ENCODE assay signal across 22 cellular contexts in the genomic region with DNA sequence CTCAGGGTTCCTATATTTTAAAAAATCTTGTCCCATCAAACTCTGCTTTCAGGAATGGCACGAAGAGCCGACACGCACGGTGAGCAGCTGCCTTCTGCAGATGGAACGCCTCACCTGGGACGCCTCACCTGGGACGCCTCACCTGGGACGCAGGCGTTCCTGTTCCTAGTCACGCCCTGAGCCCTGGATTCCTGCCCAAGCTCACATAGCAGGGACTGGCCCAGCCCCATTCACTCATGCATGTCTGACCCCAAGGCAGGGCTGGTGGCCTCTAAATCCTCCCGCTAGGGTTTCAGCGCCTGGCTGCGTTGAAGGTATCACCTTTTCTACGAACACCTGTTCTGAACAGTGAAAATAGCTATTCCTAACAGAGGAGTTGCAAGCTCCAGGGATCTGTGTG. TPM values are rescaled to one million over a fixed set of nuclear protein-coding genes. Genes with fewer than 3 reads are reported as not detected.
A peak's percentile ranks its signal among the peaks of the same experiment; 100 is the strongest.
DNase-seq lines count a peak whose midpoint lies in the region; ATAC-seq, FAIRE-seq and TF ChIP-seq lines count a peak whose summit lies in the region.
"Had no signal": no experiment of that assay in that cellular context is flagged by ENCODE, and none has a peak within 500 bp of the region (broad histone marks: within the 10 kb centered on the region; RNA-seq: fewer than 3 reads in every experiment).

No MANE protein-coding gene starts in this region.

- no peaks in the 10 kb centered on the region for H4K20me1 ChIP-seq in keratinocyte (ENCODE audit: control insufficient read depth, extremely low read depth, insufficient read depth, low read length)

- H3K9me1 ChIP-seq in keratinocyte (ENCODE audit: control insufficient read depth, extremely low read depth, insufficient read depth, low read length) = no peaks in the 10 kb centered on the region

- no TSS peak for BruUV-seq in Caco-2 (replicated peaks; lab: Mats Ljungman, UMichigan)

- no peak overlapping the region for H3K9ac ChIP-seq in keratinocyte (ENCODE audit: control insufficient read depth, extremely low read depth, insufficient read depth, low read length)

- no peaks in the 10 kb centered on the region for H3K27me3 Mint-ChIP-seq in Caco-2 (ENCODE audit: insufficient read depth, unreplicated experiment)
- H3K27me3 Mint-ChIP-seq: activated naive CD4-positive, alpha-beta T cell treated with anti-CD3 and anti-CD28 coated beads, Interleukin-2, amount 50 U/mL, for 24 hours; CD4-positive, alpha-beta T cell; effector memory CD8-positive, alpha-beta T cell had no signal

- CTCF ChIA-PET in Caco-2 (lab: Charles Lee) = no interaction called here

- peak overlapping the region; percentile 50 for H3K4me3 Mint-ChIP-seq in Caco-2 (ENCODE audit: unreplicated experiment)
- H3K4me3 Mint-ChIP-seq: activated naive CD4-positive, alpha-beta T cell treated with anti-CD3 and anti-CD28 coated beads, Interleukin-2, amount 50 U/mL, for 24 hours; CD4-positive, alpha-beta T cell; effector memory CD8-positive, alpha-beta T cell had no signal

- no peak for TF ChIP-seq EP300 in sigmoid colon (IDR thresholded peaks at IDR 0.05)

- TF ChIP-seq POLR2A in sigmoid colon (IDR thresholded peaks at IDR 0.05) = no peak

- H3K4me1 ChIP-seq in Caco-2 (no peaks in the 10 kb centered on the region), keratinocyte (ENCODE audit: control insufficient read depth, extremely low read depth, insufficient read depth, low read length) (peaks cover 7% of the 10 kb centered on the region), sigmoid colon (no peaks in the 10 kb centered on the region)
- H3K4me1 ChIP-seq: lower lobe of right lung had no signal

- WGBS in sigmoid colon, 2 donors = 22 to 74% methylated on average over 14 of the region's 14 CpGs

- ATAC-seq in HG03354 (IDR thresholded peaks at IDR 0.05; ENCODE audit: poor library complexity, severe bottlenecking, unreplicated experiment) = no peak
- ATAC-seq in GM21723 (IDR thresholded peaks at IDR 0.05; ENCODE audit: unreplicated experiment) = no peak
- no peak for ATAC-seq in left cardiac atrium
- ATAC-seq: effector memory CD8-positive, alpha-beta T cell; lower lobe of right lung; right cardiac atrium had no signal

- H3K9me3 Mint-ChIP-seq in Caco-2 (ENCODE audit: unreplicated experiment) = peaks cover 29% of the 10 kb centered on the region
- H3K9me3 Mint-ChIP-seq: activated naive CD4-positive, alpha-beta T cell treated with anti-CD3 and anti-CD28 coated beads, Interleukin-2, amount 50 U/mL, for 24 hours had no signal

- H3K27me3 ChIP-seq in Caco-2 (replicated peaks; ENCODE audit: control insufficient read depth, insufficient read depth, low read length) (no peaks in the 10 kb centered on the region), keratinocyte (ENCODE audit: control insufficient read depth, extremely low read depth, insufficient read depth, low read length) (no peaks in the 10 kb centered on the region), sigmoid colon (no peaks in the 10 kb centered on the region)
- H3K27me3 ChIP-seq: MG63 had no signal

- FAIRE-seq in keratinocyte (lab: Jason Lieb, UNC) = peak; percentile 20
- FAIRE-seq: H1 had no signal

- H3K4me2 ChIP-seq in keratinocyte (ENCODE audit: control insufficient read depth, extremely low read depth, insufficient read depth, low read depth, low read length) = peak overlapping the region; percentile 70

- intact Hi-C loops in Caco-2 (cut with micrococcal nuclease; ENCODE audit: unreplicated experiment) = no loop called here
- intact Hi-C loops in sigmoid colon (cut with DNase I) = no loop called here
- intact Hi-C loops in left cardiac atrium (cut with DNase I) = no loop called here

- dilution Hi-C loops in keratinocyte (cut with MboI; ENCODE audit: extremely low pct_ligation_motif_present, low sequenced_read_pairs) = no loop called here

- H3K27ac ChIP-seq in keratinocyte (ENCODE audit: control insufficient read depth, insufficient read depth, low read length) (no peak overlapping the region), sigmoid colon (no peak overlapping the region)
- H3K27ac ChIP-seq: lower lobe of right lung, suprapubic skin had no signal

- no peaks in the 10 kb centered on the region for H3K4me1 Mint-ChIP-seq in Caco-2 (ENCODE audit: low read depth, unreplicated experiment)

- H2AFZ ChIP-seq in keratinocyte (ENCODE audit: control insufficient read depth, low read length) = no peak overlapping the region

- no peak for TF ChIP-seq CTCF in Caco-2 (IDR thresholded peaks at IDR 0.05; ENCODE audit: insufficient read depth in 1 of 2, low read depth in 1 of 2, low read length in 1 of 2, severe bottlenecking in 1 of 2, unreplicated experiment in 1 of 2)
- TF ChIP-seq CTCF in keratinocyte (optimal IDR thresholded peaks at IDR 0.05 in 1 of 3, IDR thresholded peaks at IDR 0.05 in 1 of 3, conservative IDR thresholded peaks at IDR 0.05 in 1 of 3; ENCODE audit: extremely low read depth in 1 of 3, insufficient read depth in 2 of 3, low read length in 3 of 3) = no peak
- TF ChIP-seq CTCF in sigmoid colon (IDR thresholded peaks at IDR 0.05) = no peak

- no peaks in the 10 kb centered on the region for H3K36me3 Mint-ChIP-seq in Caco-2 (ENCODE audit: insufficient read depth, unreplicated experiment)

- no peak overlapping the region for H3K4me3 ChIP-seq in Caco-2 (ENCODE audit: low read depth, low read length)
- H3K4me3 ChIP-seq in keratinocyte (ENCODE audit: control insufficient read depth in 2 of 3, extremely low read depth in 1 of 3, insufficient read depth in 2 of 3, low read depth in 1 of 3, low read length in 3 of 3) = peak overlapping the region in 1 of 3 experiments; percentile 6
- no peak overlapping the region for H3K4me3 ChIP-seq in sigmoid colon
- H3K4me3 ChIP-seq: lower lobe of right lung, MG63, suprapubic skin had no signal

- H3K36me3 ChIP-seq in Caco-2 (ENCODE audit: control insufficient read depth, insufficient read depth, low read length) = no peaks in the 10 kb centered on the region
- no peaks in the 10 kb centered on the region for H3K36me3 ChIP-seq in keratinocyte (ENCODE audit: control insufficient read depth in 2 of 2, extremely low read depth in 1 of 2, insufficient read depth in 2 of 2, low read length in 2 of 2)
- H3K36me3 ChIP-seq in sigmoid colon = no peaks in the 10 kb centered on the region
- H3K36me3 ChIP-seq: lower lobe of right lung, MG63, suprapubic skin had no signal

- peak in 1 of 2 experiments; percentile 44 for DNase-seq in Caco-2
- DNase-seq in NCI-H69 (lab: John Stamatoyannopoulos, UW) = peak; percentile 84
- peak; percentile 21 for DNase-seq in keratinocyte (ENCODE audit: low read depth, low spot score)
- DNase-seq in sigmoid colon = peak; percentile 18
- DNase-seq in midbrain (lab: John Stamatoyannopoulos, UW) = no peak
- DNase-seq in left cardiac atrium = no peak
- DNase-seq: activated CD4-positive, CD25-positive, alpha-beta regulatory T cell treated with anti-CD3 and anti-CD28 coated beads, Interleukin-2, amount 50 U/mL, for 72 hours; activated CD8-positive, alpha-beta memory T cell treated with anti-CD3 and anti-CD28 coated beads for 24 hours; activated T-cell treated with anti-CD3 and anti-CD28 coated beads, Interleukin-2, amount 50 U/mL, for 48 hours; CD4-positive, alpha-beta T cell; DMS79; effector memory CD8-positive, alpha-beta T cell; lower lobe of right lung; MG63; NCI-H1694; stimulated activated CD4-positive, alpha-beta T cell treated with anti-CD3 and anti-CD28 coated beads, Interleukin-15, amount 100 ng/mL, for 24 hours had no signal

- no peaks in the 10 kb centered on the region for H3K79me2 ChIP-seq in keratinocyte (ENCODE audit: control insufficient read depth, insufficient read depth, low read length)

- POLR2A ChIA-PET in Caco-2 (lab: Charles Lee) = no interaction called here

- H3K9me3 ChIP-seq in Caco-2 (no peaks in the 10 kb centered on the region; the same call in 1 of the 2 replicates), keratinocyte (ENCODE audit: control insufficient read depth, low read depth, low read length) (no peaks in the 10 kb centered on the region), sigmoid colon (no peaks in the 10 kb centered on the region)
- H3K9me3 ChIP-seq: lower lobe of right lung, MG63, suprapubic skin had no signal

- H3K27ac Mint-ChIP-seq in Caco-2 (ENCODE audit: unreplicated experiment) = no peak overlapping the region
- H3K27ac Mint-ChIP-seq: activated naive CD4-positive, alpha-beta T cell treated with anti-CD3 and anti-CD28 coated beads, Interleukin-2, amount 50 U/mL, for 24 hours had no signal

RNA-seq across cellular contexts. Expression of a gene that starts 49.8 kb away (rescaled TPM):
- 4.4 and 5.4 TPM in 2 replicates for total RNA-seq in Caco-2 (2022)
- polyA plus RNA-seq in keratinocyte = 4.1 to 7.2 TPM (median 4.3 TPM) in 3 replicates
- polyA plus RNA-seq in keratinocyte (2011; ENCODE audit: low read depth) = 0.69 TPM
- polyA plus RNA-seq in keratinocyte (2011; cell fraction: cytosol; rRNA removed) = 4.8 and 9.0 TPM in 2 replicates
- polyA plus RNA-seq in keratinocyte (2011; cell fraction: nucleus; rRNA removed) = 7.1 and 9.2 TPM in 2 replicates
- polyA plus RNA-seq in keratinocyte (2012; ENCODE audit: low replicate concordance) = 0.51 and 10.1 TPM in 2 replicates
- 3.9 to 22.2 TPM (median 12.4 TPM) in 3 replicates for polyA minus RNA-seq in keratinocyte
- 10.9 TPM for polyA minus RNA-seq in keratinocyte (2011; cell fraction: cytosol; rRNA and poly(A)+ RNA removed)
- 4.1 and 10.1 TPM in 2 replicates for polyA minus RNA-seq in keratinocyte (2011; cell fraction: nucleus; rRNA and poly(A)+ RNA removed)
- total RNA-seq in sigmoid colon = under 1 TPM in 3 of 4 donors, not detected in 1; 0.14 to 0.71 (median 0.33) TPM
- polyA plus RNA-seq in sigmoid colon = 10 to 100 TPM in 1 of 3 donors, under 1 TPM in 2; 0.60 to 22.4 (median 0.92) TPM
- 1 to 10 TPM in 1 of 2 donors, under 1 TPM in 1; 0.42 to 1.3 TPM for total RNA-seq in left cardiac atrium

Comparison
In these comparisons a context has a peak if more than half of its experiments do, and no peak if none do; other contexts are left out.
1. DNase-seq: peak in NCI-H69 (single experiment), keratinocyte (single experiment) and sigmoid colon (single experiment); none in midbrain (single experiment) and left cardiac atrium (single experiment).